In genomic region chr20:40667503-40667902, GRCh38 we compare ENCODE assay signal across 21 cellular contexts. TPM values are rescaled to one million over a fixed set of nuclear protein-coding genes. Genes with fewer than 3 reads are reported as not detected.
DNase-seq lines count a peak whose midpoint lies in the region; ATAC-seq, FAIRE-seq and TF ChIP-seq lines count a peak whose summit lies in the region.
"Had no signal": no experiment of that assay in that cellular context is flagged by ENCODE, and none has a peak within 500 bp of the region (broad histone marks: within the 10 kb centered on the region; RNA-seq: fewer than 3 reads in every experiment).

No MANE protein-coding gene starts in this region.

- H3K9me3 Mint-ChIP-seq in mesothelial cell of epicardium, result no peaks in the 10 kb centered on the region
- H3K9me3 Mint-ChIP-seq: CD4-positive, alpha-beta memory T cell; GM23338; IgD-negative memory B cell had no signal

- no peaks in the 10 kb centered on the region for H3K36me3 ChIP-seq in HepG2 (replicated peaks in 1 of 2; ENCODE audit: control insufficient read depth in 1 of 2, insufficient read depth in 2 of 2, low read length in 2 of 2)
- no peaks in the 10 kb centered on the region for H3K36me3 ChIP-seq in right lobe of liver
- H3K36me3 ChIP-seq in GM12878 (ENCODE audit: control insufficient read depth in 2 of 2, insufficient read depth in 2 of 2, low read length in 1 of 2), result no peaks in the 10 kb centered on the region
- H3K36me3 ChIP-seq in trophoblast cell (ENCODE audit: control insufficient read depth in 1 of 2, insufficient read depth in 2 of 2, low read length in 2 of 2), result no peaks in the 10 kb centered on the region

- CTCF ChIA-PET in HepG2 (lab: Yijun Ruan, JAX; ENCODE audit: low intra/inter-chr PET ratio, low total read pairs) (no interaction called here), GM12878 (lab: Yijun Ruan, JAX) (no interaction called here)

- H2BK5ac ChIP-seq in trophoblast cell (ENCODE audit: low read depth, low read length, poor library complexity), result no peak overlapping the region

- no peak overlapping the region for H2AK5ac ChIP-seq in trophoblast cell (ENCODE audit: low read length)

- no peak overlapping the region for H4K91ac ChIP-seq in trophoblast cell (ENCODE audit: low read depth, low read length)

- TF ChIP-seq RAD21 in HepG2 (CRISPR knock-in tag; IDR thresholded peaks at IDR 0.05) (no peak), GM12878 (IDR thresholded peaks at IDR 0.05; ENCODE audit: insufficient read depth, low read depth, low read length) (no peak)

- H2BK120ac ChIP-seq in trophoblast cell (ENCODE audit: insufficient read depth, low read length, poor library complexity), result no peak overlapping the region

- H2AFZ ChIP-seq in HepG2 (ENCODE audit: low read length), result no peak overlapping the region
- no peak overlapping the region for H2AFZ ChIP-seq in GM12878 (ENCODE audit: control insufficient read depth, low read depth, low read length)
- no peak overlapping the region for H2AFZ ChIP-seq in trophoblast cell (ENCODE audit: insufficient read depth, low read length, poor library complexity)
- H2AFZ ChIP-seq: GM23338 had no signal

- no peaks in the 10 kb centered on the region for H3K27me3 Mint-ChIP-seq in mesothelial cell of epicardium (ENCODE audit: low read depth)

- H3K9me3 ChIP-seq in HepG2 (ENCODE audit: low read length), result no peaks in the 10 kb centered on the region
- no peaks in the 10 kb centered on the region for H3K9me3 ChIP-seq in right lobe of liver
- no peaks in the 10 kb centered on the region for H3K9me3 ChIP-seq in GM12878 (replicated peaks; ENCODE audit: control insufficient read depth, insufficient read depth, low read length)
- H3K9me3 ChIP-seq in trophoblast cell (ENCODE audit: insufficient read depth, low read depth, low read length), result no peaks in the 10 kb centered on the region
- H3K9me3 ChIP-seq: A549 had no signal

- no peak overlapping the region for H3K18ac ChIP-seq in trophoblast cell (ENCODE audit: low read length)

- no peaks in the 10 kb centered on the region for H3K36me3 Mint-ChIP-seq in mesothelial cell of epicardium
- H3K36me3 Mint-ChIP-seq: CD4-positive, alpha-beta memory T cell; IgD-negative memory B cell had no signal

- TF ChIP-seq EP300 in HepG2 (IDR thresholded peaks at IDR 0.05; ENCODE audit: low read depth in 2 of 2, low read length in 2 of 2) (no peak), HepG2 (CRISPR knock-in tag; IDR thresholded peaks at IDR 0.05; ENCODE audit: borderline replicate concordance) (no peak), GM12878 (IDR thresholded peaks at IDR 0.05; ENCODE audit: borderline replicate concordance in 1 of 2, control insufficient read depth in 1 of 2, low read depth in 2 of 2, low read length in 2 of 2) (no peak)

- no peak overlapping the region for H3K14ac ChIP-seq in trophoblast cell (ENCODE audit: low read length)

- no peak overlapping the region for H4K12ac ChIP-seq in trophoblast cell (ENCODE audit: low read depth, low read length)

- BruUV-seq in HepG2 (replicated peaks; lab: Mats Ljungman, UMichigan), result no TSS peak
- no TSS peak for BruUV-seq in GM12878 (replicated peaks; lab: Mats Ljungman, UMichigan)

- FAIRE-seq in HepG2 (lab: Jason Lieb, UNC) (no peak), GM12878 (lab: Jason Lieb, UNC) (no peak)
- FAIRE-seq: A549, GM19239 had no signal

- H3K4me3 Mint-ChIP-seq in mesothelial cell of epicardium, result no peak overlapping the region
- H3K4me3 Mint-ChIP-seq: CD4-positive, alpha-beta memory T cell; GM23338; IgD-negative memory B cell had no signal

- H3K4me1 ChIP-seq in HepG2 (ENCODE audit: insufficient read depth, low read length), result peaks cover 32% of the 10 kb centered on the region
- peaks cover 0 to 33% (median 16%) of the 10 kb centered on the region in 4 donors for H3K4me1 ChIP-seq in right lobe of liver
- no peaks in the 10 kb centered on the region for H3K4me1 ChIP-seq in GM12878 (ENCODE audit: control insufficient read depth, insufficient read depth, low read length)
- H3K4me1 ChIP-seq in trophoblast cell (ENCODE audit: control insufficient read depth in 1 of 2, insufficient read depth in 2 of 2, low read length in 2 of 2), result peaks cover 23 to 29% of the 10 kb centered on the region in 2 experiments

- H3K27me3 ChIP-seq in HepG2 (ENCODE audit: control insufficient read depth in 1 of 2, insufficient read depth in 2 of 2, low read length in 2 of 2), result no peaks in the 10 kb centered on the region
- H3K27me3 ChIP-seq in right lobe of liver, result no peaks in the 10 kb centered on the region
- H3K27me3 ChIP-seq in GM12878 (replicated peaks in 1 of 2; ENCODE audit: control insufficient read depth in 2 of 2, insufficient read depth in 2 of 2, low read length in 1 of 2), result no peaks in the 10 kb centered on the region
- no peaks in the 10 kb centered on the region for H3K27me3 ChIP-seq in trophoblast cell (ENCODE audit: insufficient read depth, low read length)

- SMC1A ChIA-PET in GM12878 (lab: Charles Lee; ENCODE audit: uncharacterized antibody, unreplicated experiment), result no interaction called here

- H3K4me2 ChIP-seq in HepG2 (ENCODE audit: low read depth, low read length) (no peak overlapping the region), GM12878 (ENCODE audit: control insufficient read depth, insufficient read depth) (no peak overlapping the region), trophoblast cell (ENCODE audit: low read length) (no peak overlapping the region)
- H3K4me2 ChIP-seq: GM23338 had no signal

- POLR2A ChIA-PET in HepG2 (lab: Yijun Ruan, JAX) (no interaction called here), GM12878 (lab: Charles Lee) (no interaction called here)

- in situ Hi-C loops in HepG2 (cut with HindIII; ENCODE audit: extremely low pct_ligation_motif_present, low pct_unique_long_range_greater_than_20kb) (no loop called here), GM12878 (cut with MboI) (no loop called here)

- no peak for TF ChIP-seq CTCF in HepG2 (CRISPR knock-in tag; IDR thresholded peaks at IDR 0.05)
- no peak for TF ChIP-seq CTCF in right lobe of liver (IDR thresholded peaks at IDR 0.05)
- no peak for TF ChIP-seq CTCF in GM12878 (IDR thresholded peaks at IDR 0.05 in 2 of 3, conservative IDR thresholded peaks at IDR 0.05 in 1 of 3; ENCODE audit: control insufficient read depth in 2 of 3, extremely low read depth in 1 of 3, insufficient read depth in 1 of 3, low read depth in 3 of 3, low read length in 3 of 3)
- TF ChIP-seq CTCF in mesothelial cell of epicardium (IDR thresholded peaks at IDR 0.05; ENCODE audit: unreplicated experiment), result no peak

- RAD21 ChIA-PET in GM12878 (lab: Charles Lee; ENCODE audit: unreplicated experiment), result no interaction called here

- no peak for DNase-seq in HepG2 (ENCODE audit: low spot score)
- no peak for DNase-seq in right lobe of liver
- no peak for DNase-seq in GM12878 (ENCODE audit: low read depth, low spot score)
- DNase-seq in trophoblast cell, result no peak
- no peak for DNase-seq in T-helper 9 cell
- no peak for DNase-seq in activated CD4-positive, alpha-beta T cell treated with anti-CD3 and anti-CD28 coated beads, Interleukin-2, amount 50 U/mL, for 1 hour
- DNase-seq in mesothelial cell of epicardium (ENCODE audit: low spot score in 2 of 2, unreplicated experiment in 2 of 2), result no peak
- DNase-seq: AML-193; CD4-positive, alpha-beta memory T cell; DMS153; DMS79; GDM1; H7; Karpas-422; KBM-7 had no signal

- peaks cover 14% of the 10 kb centered on the region for H3K79me1 ChIP-seq in trophoblast cell (ENCODE audit: low read length)

- H4K20me1 ChIP-seq in HepG2 (ENCODE audit: insufficient read depth, low read length), result no peaks in the 10 kb centered on the region
- H4K20me1 ChIP-seq in GM12878 (ENCODE audit: control insufficient read depth, insufficient read depth), result no peaks in the 10 kb centered on the region

- H3K9ac ChIP-seq in HepG2 (ENCODE audit: insufficient read depth, low read depth, low read length) (no peak overlapping the region), GM12878 (ENCODE audit: control insufficient read depth, insufficient read depth, low read length) (no peak overlapping the region), trophoblast cell (ENCODE audit: low read length) (no peak overlapping the region)

- H3K79me2 ChIP-seq in HepG2 (ENCODE audit: insufficient read depth, low read length) (no peaks in the 10 kb centered on the region), GM12878 (ENCODE audit: control insufficient read depth, insufficient read depth, low read length) (no peaks in the 10 kb centered on the region), trophoblast cell (ENCODE audit: control insufficient read depth, insufficient read depth, low read length, poor library complexity) (no peaks in the 10 kb centered on the region)

- H4K8ac ChIP-seq in trophoblast cell (ENCODE audit: low read depth, low read length), result no peak overlapping the region

- no peak overlapping the region for H3K27ac Mint-ChIP-seq in mesothelial cell of epicardium
- H3K27ac Mint-ChIP-seq: CD4-positive, alpha-beta memory T cell; GM23338; IgD-negative memory B cell had no signal

- peak overlapping the region; percentile 79 for H3K23ac ChIP-seq in trophoblast cell (ENCODE audit: low read length)

- TF ChIP-seq POLR2A in HepG2 (IDR thresholded peaks at IDR 0.05; ENCODE audit: insufficient read depth in 1 of 2, low read depth in 2 of 2, low read length in 2 of 2) (no peak), right lobe of liver (IDR thresholded peaks at IDR 0.05) (no peak), GM12878 (IDR thresholded peaks at IDR 0.05; ENCODE audit: low read depth, low read length) (no peak)

- H3K4ac ChIP-seq in trophoblast cell (ENCODE audit: low read depth, low read length), result no peak overlapping the region

- intact Hi-C loops in HepG2 (cut with micrococcal nuclease; ENCODE audit: unreplicated experiment), result no loop called here
- intact Hi-C loops in right lobe of liver (cut with DNase I), result loop anchor here in 1 of 2 donors (10.0 kb wide), 1 partner anchor 113 kb away; no protein-coding TSS in a partner anchor
- intact Hi-C loops in GM12878 (cut with micrococcal nuclease; ENCODE audit: unreplicated experiment), result no loop called here

- H3K4me3 ChIP-seq in HepG2 (replicated peaks in 1 of 3; ENCODE audit: insufficient read depth in 1 of 3, low read depth in 2 of 3, low read length in 3 of 3) (no peak overlapping the region), right lobe of liver (no peak overlapping the region), GM12878 (no peak overlapping the region), trophoblast cell (ENCODE audit: low read depth, low read length) (no peak overlapping the region)
- H3K4me3 ChIP-seq: A549, GM23338 had no signal

- H3K27ac ChIP-seq in HepG2 (ENCODE audit: extremely low read length, insufficient read depth, low read length) (no peak overlapping the region), right lobe of liver (no peak overlapping the region), GM12878 (ENCODE audit: control insufficient read depth, insufficient read depth) (no peak overlapping the region), trophoblast cell (ENCODE audit: low read depth, low read length) (no peak overlapping the region)
- H3K27ac ChIP-seq: 22Rv1, C4-2B had no signal

- H2BK12ac ChIP-seq in trophoblast cell (ENCODE audit: low read length), result no peak overlapping the region

- peaks cover 8% of the 10 kb centered on the region for H3K4me1 Mint-ChIP-seq in mesothelial cell of epicardium
- H3K4me1 Mint-ChIP-seq: CD4-positive, alpha-beta memory T cell; IgD-negative memory B cell had no signal

- 80% methylated on average over 3 of the region's 3 CpGs for WGBS in HepG2 (ENCODE audit: low lambda C conversion rate)
- 78% methylated on average over 1 of the region's 3 CpGs for WGBS in right lobe of liver (ENCODE audit: insufficient coverage, low coverage, low lambda C conversion rate, missing lambda C conversion rate)
- 40% methylated on average over 3 of the region's 3 CpGs for WGBS in GM12878 (ENCODE audit: insufficient coverage, insufficient replicate concordance, low lambda C conversion rate, missing lambda C conversion rate)
- WGBS in trophoblast cell (ENCODE audit: extremely low coverage, insufficient coverage, insufficient read length), result 100% methylated on average over 2 of the region's 3 CpGs

- ATAC-seq in HepG2 (no peak), right lobe of liver (no peak), GM12878 (no peak)
- ATAC-seq: GM23338 had no signal

RNA-seq across cellular contexts. Expression of gene MAFB, which starts 21.5 kb away (rescaled TPM):
- total RNA-seq in HepG2 (2016; rRNA removed; fragmentation: Illumina TruSeq; extraction: Trizol) (0.11 and 0.18 TPM in 2 replicates), right lobe of liver (10 to 100 TPM; 16.6 to 32.3 (median 22.5) TPM), GM12878 (2014; rRNA removed) (not detected in 2 replicates), GM12878 (2014; rRNA removed; fragmentation: Illumina TruSeq; extraction: Trizol) (not detected in 2 replicates), GM12878 (2021) (not detected in 2 replicates), mesothelial cell of epicardium (10.8 to 11.5 TPM (median 11.1 TPM) in 3 replicates)
- total RNA-seq in HepG2 (2016; cell fraction: cytosol; rRNA removed; fragmentation: Illumina TruSeq; extraction: Trizol; ENCODE audit: low read depth), result not detected in 2 replicates
- total RNA-seq in HepG2 (2016; cell fraction: insoluble cytoplasmic fraction; rRNA removed; fragmentation: Illumina TruSeq; extraction: Trizol), result 0.06 and 0.27 TPM in 2 replicates
- 0.03 and 0.09 TPM in 2 replicates for total RNA-seq in HepG2 (2016; cell fraction: membrane; rRNA removed; fragmentation: Illumina TruSeq; extraction: Trizol)
- total RNA-seq in HepG2 (2016; cell fraction: nucleus; rRNA removed; fragmentation: Illumina TruSeq; extraction: Trizol), result 0.13 and 0.25 TPM in 2 replicates
- polyA plus RNA-seq in HepG2 (2011; rRNA removed) (0.08 and 0.14 TPM in 2 replicates), GM12878 (2011; rRNA removed) (0.01 TPM in 1 of 2 replicates, not detected in the other), GM12878 (2014; fragmentation: Illumina TruSeq; extraction: Trizol) (0.01 TPM in 1 of 2 replicates, not detected in the other), GM12878 (2014; fragmentation: Nextera tagmentation; extraction: Ambion mirVana) (not detected), GM12878 (2014; rRNA removed) (not detected in 2 replicates), GM12878 (2016; fragmentation: Nextera tagmentation; extraction: Ambion mirVana) (under 1 TPM in 1 of 2 experiments, not detected in 1; 0.08 TPM)
- 0.04 and 0.10 TPM in 2 replicates for polyA plus RNA-seq in HepG2 (2011; cell fraction: cytosol; rRNA removed)
- 0.14 and 0.24 TPM in 2 replicates for polyA plus RNA-seq in HepG2 (2011; cell fraction: nucleus; rRNA removed)
- polyA plus RNA-seq in HepG2 (2012), result 0.11 and 0.28 TPM in 2 replicates
- polyA plus RNA-seq in HepG2 (2016; cell fraction: cytosol; fragmentation: Illumina TruSeq; extraction: Trizol; ENCODE audit: low read depth), result not detected in 2 replicates
- polyA plus RNA-seq in HepG2 (2016; cell fraction: insoluble cytoplasmic fraction; fragmentation: Illumina TruSeq; extraction: Trizol; ENCODE audit: low read depth), result 0.26 and 0.32 TPM in 2 replicates
- 0.05 and 0.07 TPM in 2 replicates for polyA plus RNA-seq in HepG2 (2016; cell fraction: membrane; fragmentation: Illumina TruSeq; extraction: Trizol; ENCODE audit: low read depth)
- polyA plus RNA-seq in HepG2 (2016; cell fraction: nucleus; fragmentation: Illumina TruSeq; extraction: Trizol; ENCODE audit: insufficient read depth, low read depth), result 0.39 and 0.52 TPM in 2 replicates
- polyA minus RNA-seq in HepG2 (2011; rRNA and poly(A)+ RNA removed; ENCODE audit: low replicate concordance), result 0.06 and 0.98 TPM in 2 replicates
- polyA minus RNA-seq in HepG2 (2011; cell fraction: cytosol; rRNA and poly(A)+ RNA removed), result 0.18 and 0.20 TPM in 2 replicates
- 0.12 and 0.13 TPM in 2 replicates for polyA minus RNA-seq in HepG2 (2011; cell fraction: nucleus; rRNA and poly(A)+ RNA removed)
- total RNA-seq in GM12878 (2013; cell fraction: nucleolus; rRNA removed), result 0.17 TPM in 1 of 2 replicates, not detected in the other
- not detected for polyA plus RNA-seq in GM12878 (2011; ENCODE audit: low read depth)
- not detected in 2 replicates for polyA plus RNA-seq in GM12878 (2011; cell fraction: cytosol; rRNA removed)
- polyA plus RNA-seq in GM12878 (2011; cell fraction: nucleus; rRNA removed), result 0.03 TPM in 1 of 2 replicates, not detected in the other
- polyA plus RNA-seq in GM12878 (2012), result 0.03 TPM in 1 of 2 replicates, not detected in the other
- 0.10 TPM in 1 of 2 replicates, not detected in the other for polyA minus RNA-seq in GM12878 (2011; rRNA and poly(A)+ RNA removed)
- not detected in 2 replicates for polyA minus RNA-seq in GM12878 (2011; cell fraction: cytosol; rRNA and poly(A)+ RNA removed)
- polyA minus RNA-seq in GM12878 (2011; cell fraction: nucleus; rRNA and poly(A)+ RNA removed), result 0.10 TPM in 1 of 2 replicates, not detected in the other
- polyA plus RNA-seq in trophoblast cell (2013), result 13.0 and 14.8 TPM in 2 replicates
- polyA plus RNA-seq: IgD-negative memory B cell had no signal

Comparison
In these comparisons a context has a peak if more than half of its experiments do, and no peak if none do; other contexts are left out.
1. Of the 75 proteins assayed by ChIP-seq in both HepG2 and GM12878: peak only in HepG2: FOXK2, IKZF1, NBN, RAD51 and ZNF207; only in GM12878: none; in both: none; in neither: 67; mixed calls (peak in some experiments, not most) for 3.